In the genomic region with DNA sequence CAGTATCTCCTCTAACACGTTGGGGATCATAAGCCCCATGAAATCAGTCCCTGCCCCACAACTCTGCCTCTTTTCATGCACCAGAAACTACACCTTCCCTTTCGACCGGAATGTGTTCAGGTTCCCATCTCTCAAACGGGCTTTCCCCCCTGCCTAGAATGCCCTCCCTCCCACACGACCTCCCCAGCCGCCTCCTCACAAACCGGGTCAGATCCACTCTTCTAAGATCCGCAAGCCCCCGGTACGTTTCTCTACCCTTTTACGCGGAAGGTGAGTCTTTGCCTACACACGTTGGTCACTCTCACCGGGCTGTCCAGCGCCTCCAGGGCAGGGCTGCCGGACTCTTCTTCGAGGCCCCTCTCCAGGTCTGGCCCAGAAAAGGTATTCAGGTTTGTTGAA, we compare ENCODE assay signal across 8 cellular contexts. TPM values are rescaled to one million over a fixed set of nuclear protein-coding genes. Genes with fewer than 3 reads are reported as not detected.
DNase-seq lines count a peak whose midpoint lies in the region; ATAC-seq and TF ChIP-seq lines count a peak whose summit lies in the region.

No MANE protein-coding gene starts in this region.

- H3K23ac ChIP-seq in IMR-90 (ENCODE audit: low read depth, low read length) = peak overlapping the region; percentile 82

- H2BK15ac ChIP-seq in IMR-90 (ENCODE audit: low read depth, low read length) = no peak overlapping the region

- POLR2A ChIA-PET in IMR-90 (lab: Charles Lee; ENCODE audit: unreplicated experiment) = no interaction called here

- no peaks in the 10 kb centered on the region for H3K27me3 ChIP-seq in IMR-90 (ENCODE audit: control insufficient read depth, insufficient read depth, low read length)

- H3K36me3 ChIP-seq in IMR-90 (ENCODE audit: control insufficient read depth, insufficient read depth, low read length) = peaks cover 4% of the 10 kb centered on the region; the same call in 1 of the 2 replicates

- H3K4me1 ChIP-seq in IMR-90 (ENCODE audit: control insufficient read depth, insufficient read depth, low read length) = no peaks in the 10 kb centered on the region

- no peak overlapping the region for H2BK120ac ChIP-seq in IMR-90 (ENCODE audit: low read depth, low read length)

- no peak overlapping the region; the same call in 1 of the 2 replicates for H4K5ac ChIP-seq in IMR-90 (ENCODE audit: low read depth, low read length)

- peaks cover 21% of the 10 kb centered on the region for H4K20me1 ChIP-seq in IMR-90 (ENCODE audit: insufficient read depth, low read length)

- H3K9me1 ChIP-seq in IMR-90 (ENCODE audit: insufficient read depth, low read length) = peaks cover 5% of the 10 kb centered on the region; the same call in 1 of the 2 replicates

- no peak for DNase-seq in IMR-90
- DNase-seq in activated naive CD8-positive, alpha-beta T cell treated with anti-CD3 and anti-CD28 coated beads for 36 hours = peak; percentile 31
- peak in 1 of 3 donors; percentile 11 for DNase-seq in immature natural killer cell
- DNase-seq in stimulated activated CD4-positive, alpha-beta T cell treated with anti-CD3 and anti-CD28 coated beads, TNF-alpha, amount 100 ng/mL, for 4 hours (ENCODE audit: low read depth in 3 of 3) = peak in 2 of 3 experiments; percentile 10 to 26
- DNase-seq in mesenteric fat pad (ENCODE audit: low spot score) = no peak
- DNase-seq in COR-L47 (lab: John Stamatoyannopoulos, UW) = no peak

- peak overlapping the region; percentile 40 for H2AK5ac ChIP-seq in IMR-90 (ENCODE audit: low read depth, low read length)

- peaks cover 26% of the 10 kb centered on the region for H3K36me3 Mint-ChIP-seq in activated naive CD8-positive, alpha-beta T cell treated with anti-CD3 and anti-CD28 coated beads for 36 hours
- H3K36me3 Mint-ChIP-seq in immature natural killer cell = peaks cover 0 to 13% (median 6%) of the 10 kb centered on the region in 3 donors

- peak overlapping the region; percentile 19 to 55; a peak in 3 of 4 replicates for H4K8ac ChIP-seq in IMR-90 (ENCODE audit: low read depth in 2 of 2, low read length in 2 of 2)

- H3K18ac ChIP-seq in IMR-90 (ENCODE audit: low read depth, low read length) = no peak overlapping the region

- peak overlapping the region; percentile 57; the same call in 1 of the 2 replicates for H3K56ac ChIP-seq in IMR-90 (ENCODE audit: extremely low read depth, insufficient read depth, low read length)

- peak overlapping the region; percentile 63 for H3K14ac ChIP-seq in IMR-90 (replicated peaks; ENCODE audit: low read depth, low read length)

- H2BK20ac ChIP-seq in IMR-90 (ENCODE audit: low read depth, low read length) = no peak overlapping the region

- TF ChIP-seq POLR2A in IMR-90 (IDR thresholded peaks at IDR 0.05; ENCODE audit: low read depth, low read length) = no peak

- H4K91ac ChIP-seq in IMR-90 (ENCODE audit: insufficient read depth, low read depth, low read length) = no peak overlapping the region

- H2BK5ac ChIP-seq in IMR-90 (ENCODE audit: low read depth, low read length, poor library complexity, severe bottlenecking) = peak overlapping the region; percentile 9

- H3K4me3 ChIP-seq in IMR-90 (ENCODE audit: insufficient read depth, low read depth, low read length) = peak overlapping the region; percentile 79

- H3K79me1 ChIP-seq in IMR-90 (ENCODE audit: low read depth in 1 of 2, low read length in 2 of 2) = peaks cover 13 to 52% of the 10 kb centered on the region in 2 experiments; a peak in 3 of 4 replicates

- TF ChIP-seq CTCF in IMR-90 (conservative IDR thresholded peaks at IDR 0.05; ENCODE audit: low read depth, low read length) = no peak

- dilution Hi-C loops in IMR-90 (cut with HindIII; ENCODE audit: low sequenced_read_pairs, unreplicated experiment) = no loop called here

- no peaks in the 10 kb centered on the region for H3K9me3 Mint-ChIP-seq in activated naive CD8-positive, alpha-beta T cell treated with anti-CD3 and anti-CD28 coated beads for 36 hours
- no peaks in the 10 kb centered on the region for H3K9me3 Mint-ChIP-seq in immature natural killer cell

- peak overlapping the region; percentile 97 for H2AFZ ChIP-seq in IMR-90 (replicated peaks; ENCODE audit: low read length, poor library complexity)

- BruUV-seq in IMR-90 (replicated peaks; lab: Mats Ljungman, UMichigan) = no TSS peak

- H3K4me1 Mint-ChIP-seq in activated naive CD8-positive, alpha-beta T cell treated with anti-CD3 and anti-CD28 coated beads for 36 hours = peaks cover 42% of the 10 kb centered on the region
- H3K4me1 Mint-ChIP-seq in immature natural killer cell = peaks cover 31 to 44% of the 10 kb centered on the region in 2 donors

- intact Hi-C loops in IMR-90 (cut with micrococcal nuclease) = loop anchor here (2.0 kb wide), 1 partner anchor 33 kb away; a partner anchor contains a TSS

- H2AK9ac ChIP-seq in IMR-90 (replicated peaks; ENCODE audit: low read depth, low read length, poor library complexity) = peak overlapping the region; percentile 38

- CTCF ChIA-PET in IMR-90 (lab: Yijun Ruan, JAX) = no interaction called here

- peak overlapping the region; percentile 81 for H3K27ac Mint-ChIP-seq in activated naive CD8-positive, alpha-beta T cell treated with anti-CD3 and anti-CD28 coated beads for 36 hours
- H3K27ac Mint-ChIP-seq in immature natural killer cell = peak overlapping the region; percentile 10 to 76 (median 35)

- H3K9ac ChIP-seq in IMR-90 (ENCODE audit: low read depth, low read length) = peak overlapping the region; percentile 71

- H3K4me2 ChIP-seq in IMR-90 (ENCODE audit: low read depth, low read length) = peak overlapping the region; percentile 100

- no peak for TF ChIP-seq RAD21 in IMR-90 (IDR thresholded peaks at IDR 0.05; ENCODE audit: low read length)

- ATAC-seq in GM19397 (IDR thresholded peaks at IDR 0.05; ENCODE audit: unreplicated experiment) (peak; percentile 7), IMR-90 (ENCODE audit: low read depth) (peak; percentile 4), HG03025 (IDR thresholded peaks at IDR 0.05; ENCODE audit: low FRiP score, unreplicated experiment) (no peak)

- H3K9me3 ChIP-seq in IMR-90 (ENCODE audit: control insufficient read depth, insufficient read depth, low read length) = no peaks in the 10 kb centered on the region

- H3K27me3 Mint-ChIP-seq in activated naive CD8-positive, alpha-beta T cell treated with anti-CD3 and anti-CD28 coated beads for 36 hours = no peaks in the 10 kb centered on the region
- H3K27me3 Mint-ChIP-seq in immature natural killer cell (ENCODE audit: low read depth in 3 of 3) = no peaks in the 10 kb centered on the region

- peak overlapping the region; percentile 94 for H3K4me3 Mint-ChIP-seq in activated naive CD8-positive, alpha-beta T cell treated with anti-CD3 and anti-CD28 coated beads for 36 hours
- H3K4me3 Mint-ChIP-seq in immature natural killer cell = peak overlapping the region; percentile 71 to 88 (median 79)

- H3K27ac ChIP-seq in IMR-90 (ENCODE audit: insufficient read depth, low read length) = peak overlapping the region; percentile 66

- 0% methylated on average over 10 of the region's 17 CpGs; no CpG with 5 or more reads in 1 of the 2 experiments for WGBS in IMR-90 (ENCODE audit: extremely low coverage in 2 of 2, insufficient read length in 1 of 2), 2 experiments

- peak overlapping the region; percentile 42 for H3K4ac ChIP-seq in IMR-90 (ENCODE audit: low read depth, low read length)

- in situ Hi-C loops in IMR-90 (cut with MboI; ENCODE audit: low sequenced_read_pairs) = no loop called here

TF ChIP-seq in IMR-90, 13 proteins besides CTCF, POLR2A, EP300 and RAD21:
- no peak for TF ChIP-seq MXI1 (IDR thresholded peaks at IDR 0.05; ENCODE audit: borderline replicate concordance, low read depth, low read length)
- no peak for TF ChIP-seq CEBPB (IDR thresholded peaks at IDR 0.05; ENCODE audit: low read depth, low read length)
- TF ChIP-seq BHLHE40 (IDR thresholded peaks at IDR 0.05; ENCODE audit: low read depth, low read length) = no peak
TF ChIP-seq in IMR-90: peak in this region for 0.

RNA-seq across cellular contexts. Expression of a gene that starts 0.7 kb away (rescaled TPM):
- 13.1 and 14.0 TPM in 2 replicates for total RNA-seq in IMR-90 (2012; rRNA removed)
- 16.1 and 17.2 TPM in 2 replicates for polyA plus RNA-seq in IMR-90 (2012; rRNA removed)
- 6.7 and 7.3 TPM in 2 replicates for polyA plus RNA-seq in IMR-90 (2012; cell fraction: cytosol; rRNA removed)
- polyA plus RNA-seq in IMR-90 (2012; cell fraction: nucleus; rRNA removed; ENCODE audit: low replicate concordance) = 21.5 and 24.7 TPM in 2 replicates
- 10 to 100 TPM; 49.7 to 49.9 TPM for total RNA-seq in activated naive CD8-positive, alpha-beta T cell treated with anti-CD3 and anti-CD28 coated beads for 36 hours
- polyA plus RNA-seq in immature natural killer cell = 1 to 10 TPM in 1 of 3 donors, under 1 TPM in 2; 0.15 to 1.4 (median 0.81) TPM
- 14.5 TPM for total RNA-seq in mesenteric fat pad

RNA-seq across cellular contexts. Expression of a gene that starts 17.9 kb away (rescaled TPM):
- total RNA-seq in IMR-90 (2012; rRNA removed) (27.4 and 52.8 TPM in 2 replicates), mesenteric fat pad (73.4 TPM)
- polyA plus RNA-seq in IMR-90 (2012; rRNA removed) (44.1 and 44.2 TPM in 2 replicates), immature natural killer cell (100 to 1,000 TPM; 101 to 111 (median 108) TPM)
- polyA plus RNA-seq in IMR-90 (2012; cell fraction: cytosol; rRNA removed) = 19.6 and 25.7 TPM in 2 replicates
- polyA plus RNA-seq in IMR-90 (2012; cell fraction: nucleus; rRNA removed; ENCODE audit: low replicate concordance) = 14.2 and 58.1 TPM in 2 replicates
- total RNA-seq in activated naive CD8-positive, alpha-beta T cell treated with anti-CD3 and anti-CD28 coated beads for 36 hours = 10 to 100 TPM; 71.8 to 77.6 TPM

RNA-seq across cellular contexts. Expression of a gene that starts 18.3 kb away (rescaled TPM):
- total RNA-seq in IMR-90 (2012; rRNA removed) = 11.7 and 18.1 TPM in 2 replicates
- 5.7 and 7.5 TPM in 2 replicates for polyA plus RNA-seq in IMR-90 (2012; rRNA removed)
- 1.5 and 1.8 TPM in 2 replicates for polyA plus RNA-seq in IMR-90 (2012; cell fraction: cytosol; rRNA removed)
- 1.7 and 10.0 TPM in 2 replicates for polyA plus RNA-seq in IMR-90 (2012; cell fraction: nucleus; rRNA removed; ENCODE audit: low replicate concordance)
- 10 to 100 TPM; 44.3 to 45.5 TPM for total RNA-seq in activated naive CD8-positive, alpha-beta T cell treated with anti-CD3 and anti-CD28 coated beads for 36 hours
- polyA plus RNA-seq in immature natural killer cell = 10 to 100 TPM; 20.8 to 32.6 (median 24.1) TPM
- 12.9 TPM for total RNA-seq in mesenteric fat pad

RNA-seq across cellular contexts. Expression of a gene that starts 29.1 kb away (rescaled TPM):
- 173 and 267 TPM in 2 replicates for total RNA-seq in IMR-90 (2012; rRNA removed)
- 156 and 172 TPM in 2 replicates for polyA plus RNA-seq in IMR-90 (2012; rRNA removed)
- 83.8 and 118 TPM in 2 replicates for polyA plus RNA-seq in IMR-90 (2012; cell fraction: cytosol; rRNA removed)
- 43.6 and 65.2 TPM in 2 replicates for polyA plus RNA-seq in IMR-90 (2012; cell fraction: nucleus; rRNA removed; ENCODE audit: low replicate concordance)
- 100 to 1,000 TPM; 586 to 607 TPM for total RNA-seq in activated naive CD8-positive, alpha-beta T cell treated with anti-CD3 and anti-CD28 coated beads for 36 hours
- 100 to 1,000 TPM; 187 to 305 (median 226) TPM for polyA plus RNA-seq in immature natural killer cell
- total RNA-seq in mesenteric fat pad = 110 TPM

RNA-seq across cellular contexts. Expression of a gene that starts 48.1 kb away (rescaled TPM):
- 28.7 and 40.0 TPM in 2 replicates for total RNA-seq in IMR-90 (2012; rRNA removed)
- polyA plus RNA-seq in IMR-90 (2012; rRNA removed) = 29.0 and 34.9 TPM in 2 replicates
- 19.9 and 22.5 TPM in 2 replicates for polyA plus RNA-seq in IMR-90 (2012; cell fraction: cytosol; rRNA removed)
- polyA plus RNA-seq in IMR-90 (2012; cell fraction: nucleus; rRNA removed; ENCODE audit: low replicate concordance) = 21.8 and 91.3 TPM in 2 replicates
- total RNA-seq in activated naive CD8-positive, alpha-beta T cell treated with anti-CD3 and anti-CD28 coated beads for 36 hours = 10 to 100 TPM; 58.3 to 59.4 TPM
- polyA plus RNA-seq in immature natural killer cell = 10 to 100 TPM; 21.4 to 32.7 (median 22.5) TPM
- total RNA-seq in mesenteric fat pad = 32.1 TPM

Comparison
In these comparisons a context has a peak if more than half of its experiments do, and no peak if none do; other contexts are left out.
1. DNase-seq: peak in activated naive CD8-positive, alpha-beta T cell treated with anti-CD3 and anti-CD28 coated beads for 36 hours (single experiment) and stimulated activated CD4-positive, alpha-beta T cell treated with anti-CD3 and anti-CD28 coated beads, TNF-alpha, amount 100 ng/mL, for 4 hours (2 of 3); none in IMR-90 (single experiment), mesenteric fat pad (single experiment) and COR-L47 (single experiment).